In genomic region chr5:95655575-95655974, GRCh38 we compare ENCODE assay signal across 27 cellular contexts. TPM values are rescaled to one million over a fixed set of nuclear protein-coding genes. Genes with fewer than 3 reads are reported as not detected.
"Had no signal": no experiment of that assay in that cellular context is flagged by ENCODE, and none has a peak within 500 bp of the region (broad histone marks: within the 10 kb centered on the region; RNA-seq: fewer than 3 reads in every experiment).

No MANE protein-coding gene starts in this region.

- H3K36me3 ChIP-seq: colonic mucosa, lower lobe of right lung, neutrophil, pancreas, right atrium auricular region, upper lobe of left lung had no signal

- H3K27me3 ChIP-seq: colonic mucosa, neutrophil, pancreas, right atrium auricular region, tibial artery, upper lobe of left lung had no signal

- H3K4me1 ChIP-seq: colonic mucosa, lower lobe of right lung, tibial artery, upper lobe of left lung had no signal

- ATAC-seq: effector memory CD8-positive, alpha-beta T cell; left ventricle myocardium superior; lower lobe of right lung; natural killer cell; pancreas; sciatic nerve; stimulated activated naive CD8-positive, alpha-beta T cell treated with anti-CD3 and anti-CD28 coated beads, Interleukin-15, amount 100 ng/mL, for 72 hours had no signal

- H3K4me2 ChIP-seq: smooth muscle cell had no signal

- DNase-seq: colonic mucosa; dermis blood vessel endothelial cell; effector memory CD8-positive, alpha-beta T cell; hypothalamus; immature natural killer cell; islet precursor cell; kidney glomerular epithelial cell; left ventricle myocardium superior; lower lobe of right lung; natural killer cell; pancreas; stimulated activated CD4-positive, alpha-beta T cell treated with anti-CD3 and anti-CD28 coated beads, Interleukin-12 subunit alpha, Interleukin-12 subunit beta, amount 100 ng/mL, for 4 hours; stimulated activated CD4-positive, alpha-beta T cell treated with anti-CD3 and anti-CD28 coated beads, Interleukin-1b, Interleukin-23, amount 100 ng/mL, for 48 hours; stimulated activated CD4-positive, alpha-beta T cell treated with anti-CD3 and anti-CD28 coated beads, Interleukin-4, amount 100 ng/mL, for 1 hour; stimulated activated CD8-positive, alpha-beta memory T cell treated with anti-CD3 and anti-CD28 coated beads, Interleukin-4, amount 100 ng/mL, for 48 hours; stimulated activated naive CD4-positive, alpha-beta T cell; stimulated activated naive CD8-positive, alpha-beta T cell treated with anti-CD3 and anti-CD28 coated beads, Interleukin-15, amount 100 ng/mL, for 72 hours; tibial artery; upper lobe of left lung had no signal

- H3K27ac ChIP-seq: colonic mucosa, lower lobe of right lung, neutrophil, pancreas, right atrium auricular region, tibial artery, upper lobe of left lung had no signal

- H3K9me3 ChIP-seq: colonic mucosa, lower lobe of right lung, neutrophil, pancreas, right atrium auricular region, tibial artery, upper lobe of left lung had no signal

- H3K4me3 ChIP-seq: colonic mucosa, lower lobe of right lung, pancreas, right atrium auricular region, smooth muscle cell, tibial artery, upper lobe of left lung had no signal

RNA-seq across cellular contexts. Expression of gene SPATA9, which starts 27.2 kb away (rescaled TPM):
- total RNA-seq: dermis blood vessel endothelial cell, left ventricle myocardium superior, lower lobe of right lung, mononuclear cell, progenitor cell of endocrine pancreas, smooth muscle cell had no signal
- polyA plus RNA-seq: smooth muscle cell had no signal

RNA-seq across cellular contexts. Expression of gene GPR150, which starts 35.7 kb away (rescaled TPM):
- total RNA-seq: frontal cortex, left ventricle myocardium superior, neural crest cell, progenitor cell of endocrine pancreas, right atrium auricular region had no signal
